1 cellular context compared by ENCODE assay signal in genomic region chr20:4154958-4155411, GRCh38.
TF ChIP-seq lines count a peak whose summit lies in the region.

No MANE protein-coding gene starts in this region.

TF ChIP-seq in GM12878, 131 proteins besides CTCF, POLR2A, EP300 and RAD21:
- TF ChIP-seq SMC3 (IDR thresholded peaks at IDR 0.05; ENCODE audit: borderline replicate concordance, low read length) (0 out of 2 replicates have a peak, but pooled peaks have one; percentile 5), KLF5 (IDR thresholded peaks at IDR 0.05; ENCODE audit: partially characterized antibody) (no peak), ELK1 (IDR thresholded peaks at IDR 0.05; ENCODE audit: low read depth, low read length) (no peak)
TF ChIP-seq in GM12878: peak in this region for 1.
